ENCODE assay signal across 16 cellular contexts in genomic region chr2:99940963-99941362, GRCh38.
A peak's percentile ranks its signal among the peaks of the same experiment; 100 is the strongest.
DNase-seq lines count a peak whose midpoint lies in the region; ATAC-seq and TF ChIP-seq lines count a peak whose summit lies in the region.
"Had no signal": no experiment of that assay in that cellular context is flagged by ENCODE, and none has a peak within 500 bp of the region (broad histone marks: within the 10 kb centered on the region; RNA-seq: fewer than 3 reads in every experiment).

No MANE protein-coding gene starts in this region.

- H3K27me3 Mint-ChIP-seq in osteocyte (ENCODE audit: unreplicated experiment), result no peaks in the 10 kb centered on the region
- H3K27me3 Mint-ChIP-seq: activated T-cell treated with anti-CD3 and anti-CD28 coated beads, Interleukin-2, amount 50 U/mL, for 24 hours; CD4-positive, alpha-beta T cell had no signal

- H3K4me1 Mint-ChIP-seq in osteocyte (ENCODE audit: unreplicated experiment), result peaks cover 32% of the 10 kb centered on the region

- H3K9me3 Mint-ChIP-seq in osteocyte (ENCODE audit: unreplicated experiment), result no peaks in the 10 kb centered on the region
- H3K9me3 Mint-ChIP-seq: activated T-cell treated with anti-CD3 and anti-CD28 coated beads, Interleukin-2, amount 50 U/mL, for 24 hours had no signal

- ATAC-seq in HG02970 (IDR thresholded peaks at IDR 0.05; ENCODE audit: low FRiP score, unreplicated experiment), result no peak
- ATAC-seq in HG02610 (IDR thresholded peaks at IDR 0.05; ENCODE audit: unreplicated experiment), result no peak
- ATAC-seq: stimulated activated naive CD8-positive, alpha-beta T cell treated with anti-CD3 and anti-CD28 coated beads, Interleukin-15, Interleukin-2, amounts not matched to agents 100 U/mL and 50 U/mL, for 24 hours had no signal

- DNase-seq in EH (ENCODE audit: low read depth) (peak; percentile 35), NCI-H226 (peak; percentile 3), fibroblast of pulmonary artery (ENCODE audit: low read depth) (peak; percentile 4), osteocyte (ENCODE audit: extremely low spot score, unreplicated experiment) (no peak), NCI-H2227 (lab: John Stamatoyannopoulos, UW; ENCODE audit: unreplicated experiment) (no peak)
- no peak for DNase-seq in stimulated activated CD4-positive, alpha-beta T cell treated with anti-CD3 and anti-CD28 coated beads, Interleukin-15, amount 100 ng/mL, for 24 hours
- DNase-seq: activated CD4-positive, alpha-beta T cell treated with anti-CD3 and anti-CD28 coated beads for 4 hours; activated T-cell treated with anti-CD3 and anti-CD28 coated beads, Interleukin-2, amount 50 U/mL, for 24 hours; CD4-positive, alpha-beta T cell; dermis blood vessel endothelial cell; esophagus squamous epithelium; NCI-H82; retina; stimulated activated naive CD8-positive, alpha-beta T cell treated with anti-CD3 and anti-CD28 coated beads, Interleukin-15, Interleukin-2, amounts not matched to agents 100 U/mL and 50 U/mL, for 24 hours had no signal

- no peak overlapping the region for H3K4me3 Mint-ChIP-seq in osteocyte (ENCODE audit: unreplicated experiment)
- H3K4me3 Mint-ChIP-seq: activated T-cell treated with anti-CD3 and anti-CD28 coated beads, Interleukin-2, amount 50 U/mL, for 24 hours; CD4-positive, alpha-beta T cell had no signal

- H3K4me3 ChIP-seq in fibroblast of pulmonary artery (replicated peaks; ENCODE audit: low read depth, low read length), result no peak overlapping the region
- H3K4me3 ChIP-seq: esophagus squamous epithelium had no signal

- H3K36me3 Mint-ChIP-seq in osteocyte (ENCODE audit: unreplicated experiment), result peaks cover 68% of the 10 kb centered on the region

- H3K27ac Mint-ChIP-seq in osteocyte (ENCODE audit: unreplicated experiment), result peak overlapping the region; percentile 59
- H3K27ac Mint-ChIP-seq: activated T-cell treated with anti-CD3 and anti-CD28 coated beads, Interleukin-2, amount 50 U/mL, for 24 hours; CD4-positive, alpha-beta T cell had no signal

- TF ChIP-seq CTCF in fibroblast of pulmonary artery (IDR thresholded peaks at IDR 0.05; ENCODE audit: low read length, missing control alignments) (no peak), osteocyte (IDR thresholded peaks at IDR 0.05) (no peak)

Comparison
In these comparisons a context has a peak if more than half of its experiments do, and no peak if none do; other contexts are left out.
1. DNase-seq: peak in EH (single experiment), NCI-H226 (single experiment) and fibroblast of pulmonary artery (single experiment); none in osteocyte (single experiment), NCI-H2227 (single experiment) and stimulated activated CD4-positive, alpha-beta T cell treated with anti-CD3 and anti-CD28 coated beads, Interleukin-15, amount 100 ng/mL, for 24 hours (single experiment).